ENCODE assay signal across 25 cellular contexts in genomic region chr10:132174237-132174636, GRCh38. TPM values are rescaled to one million over a fixed set of nuclear protein-coding genes. Genes with fewer than 3 reads are reported as not detected.
DNase-seq lines count a peak whose midpoint lies in the region; ATAC-seq, FAIRE-seq and TF ChIP-seq lines count a peak whose summit lies in the region.
"Had no signal": no experiment of that assay in that cellular context is flagged by ENCODE, and none has a peak within 500 bp of the region (broad histone marks: within the 10 kb centered on the region; RNA-seq: fewer than 3 reads in every experiment).

No MANE protein-coding gene starts in this region.

- TF ChIP-seq POLR2A in H1 (IDR thresholded peaks at IDR 0.05; ENCODE audit: control extremely low read depth in 1 of 2, low read depth in 2 of 2, low read length in 2 of 2): no peak

- no peak overlapping the region for H3K9ac ChIP-seq in H1 (replicated peaks in 1 of 4; ENCODE audit: extremely low read depth in 1 of 4, low read depth in 3 of 4, low read length in 3 of 4)

- no peak overlapping the region for H2BK15ac ChIP-seq in H1 (ENCODE audit: low read length)

- peak overlapping the region; percentile 12 for H3K27ac Mint-ChIP-seq in activated naive CD8-positive, alpha-beta T cell treated with anti-CD3 and anti-CD28 coated beads, Interleukin-2, amount 10 ng/mL, durations not matched to agents 7 days and 5 days
- H3K27ac Mint-ChIP-seq in activated naive CD8-positive, alpha-beta T cell treated with anti-CD3 and anti-CD28 coated beads for 36 hours: no peak overlapping the region

- H4K5ac ChIP-seq in H1 (ENCODE audit: insufficient read length, low read depth, low read length): no peak overlapping the region

- TF ChIP-seq CTCF in H1 (IDR thresholded peaks at IDR 0.05; ENCODE audit: control extremely low read depth in 1 of 3, insufficient read depth in 1 of 3, low read depth in 1 of 3, low read length in 3 of 3) (no peak), BE2C (IDR thresholded peaks at IDR 0.05; ENCODE audit: low read depth, low read length) (no peak)

- no peak for DNase-seq in activated naive CD8-positive, alpha-beta T cell treated with anti-CD3 and anti-CD28 coated beads, Interleukin-2, amount 10 ng/mL, durations not matched to agents 7 days and 5 days
- DNase-seq in activated naive CD8-positive, alpha-beta T cell treated with anti-CD3 and anti-CD28 coated beads for 36 hours: no peak
- no peak for DNase-seq in H1 (ENCODE audit: low read depth in 1 of 2, low spot score in 2 of 2)
- peak; percentile 25 for DNase-seq in posterior vena cava (ENCODE audit: low spot score)
- no peak for DNase-seq in T-helper 9 cell
- DNase-seq in activated naive CD4-positive, alpha-beta T cell treated with anti-CD3 and anti-CD28 coated beads, Interleukin-2, amount 50 U/mL, for 16 hours: no peak
- DNase-seq in BE2C: no peak
- DNase-seq: 8988T, ACHN, Calu3, DMS79 treated with DMSO at 0.1 percent for 48 hours, GOT3, Karpas-422, NCI-H1092, NCI-H1417 treated with DMSO at 0.1 percent for 48 hours, NCI-H187 treated with DMSO at 0.1 percent for 48 hours, NCI-H2171 treated with DMSO at 0.1 percent for 48 hours, NCI-H524, NCI-H748 treated with DMSO at 0.1 percent for 48 hours, SIG-M5 had no signal

- no peak overlapping the region for H3K4me3 Mint-ChIP-seq in activated naive CD8-positive, alpha-beta T cell treated with anti-CD3 and anti-CD28 coated beads, Interleukin-2, amount 10 ng/mL, durations not matched to agents 7 days and 5 days
- H3K4me3 Mint-ChIP-seq in activated naive CD8-positive, alpha-beta T cell treated with anti-CD3 and anti-CD28 coated beads for 36 hours: no peak overlapping the region

- H3K18ac ChIP-seq in H1 (ENCODE audit: extremely low read depth, low read length): no peak overlapping the region

- CTCF ChIA-PET in H1 (lab: Charles Lee; ENCODE audit: partially characterized antibody): no interaction called here

- no peaks in the 10 kb centered on the region for H3K4me1 Mint-ChIP-seq in activated naive CD8-positive, alpha-beta T cell treated with anti-CD3 and anti-CD28 coated beads, Interleukin-2, amount 10 ng/mL, durations not matched to agents 7 days and 5 days
- peaks cover 3% of the 10 kb centered on the region for H3K4me1 Mint-ChIP-seq in activated naive CD8-positive, alpha-beta T cell treated with anti-CD3 and anti-CD28 coated beads for 36 hours

- no peak for TF ChIP-seq EP300 in H1 (IDR thresholded peaks at IDR 0.05; ENCODE audit: borderline replicate concordance in 1 of 2, low read depth in 2 of 2, low read length in 2 of 2)

- no peak overlapping the region for H3K23ac ChIP-seq in H1 (ENCODE audit: insufficient read length)

- H4K8ac ChIP-seq in H1 (ENCODE audit: extremely low read depth, insufficient read depth, low read length): no peak overlapping the region

- H3K56ac ChIP-seq in H1 (replicated peaks; ENCODE audit: insufficient read length, low read depth, low read length): no peak overlapping the region

- H2AFZ ChIP-seq in H1 (ENCODE audit: low read length): no peak overlapping the region

- no peaks in the 10 kb centered on the region for H3K79me2 ChIP-seq in H1 (ENCODE audit: control insufficient read depth in 1 of 2, insufficient read depth in 2 of 2, low read length in 2 of 2)

- no peak overlapping the region for H2AK5ac ChIP-seq in H1 (ENCODE audit: low read depth, low read length)

- no peak overlapping the region for H2BK12ac ChIP-seq in H1 (ENCODE audit: low read depth, low read length)

- H4K91ac ChIP-seq in H1 (replicated peaks; ENCODE audit: insufficient read length, low read length): no peak overlapping the region

- peaks cover 0 to 5% (median 1%) of the 10 kb centered on the region in 4 experiments; a peak in 4 of 7 replicates for H3K27me3 ChIP-seq in H1 (replicated peaks in 1 of 4; ENCODE audit: control insufficient read depth in 3 of 4, extremely low read depth in 1 of 4, insufficient read depth in 3 of 4, low read length in 3 of 4)
- H3K27me3 ChIP-seq in BE2C: no peaks in the 10 kb centered on the region

- H3K4me3 ChIP-seq in H1 (ENCODE audit: extremely low read depth in 1 of 4, insufficient read depth in 2 of 4, low read depth in 3 of 4, low read length in 4 of 4) (no peak overlapping the region), BE2C (ENCODE audit: low read depth, low read length) (no peak overlapping the region)

- no peak overlapping the region for H3K4me2 ChIP-seq in H1 (ENCODE audit: insufficient read depth in 1 of 2, low read depth in 2 of 2, low read length in 2 of 2)

- H2BK20ac ChIP-seq in H1 (ENCODE audit: low read length): no peak overlapping the region

- H3K9me3 ChIP-seq in H1 (ENCODE audit: insufficient read depth in 2 of 2, low read depth in 1 of 2, low read length in 1 of 2): no peaks in the 10 kb centered on the region; a peak in 1 of 4 replicates
- no peaks in the 10 kb centered on the region for H3K9me3 ChIP-seq in BE2C

- no peak overlapping the region for H3K14ac ChIP-seq in H1 (ENCODE audit: insufficient read length)

- H3K9me3 Mint-ChIP-seq in activated naive CD8-positive, alpha-beta T cell treated with anti-CD3 and anti-CD28 coated beads, Interleukin-2, amount 10 ng/mL, durations not matched to agents 7 days and 5 days: peaks cover 6% of the 10 kb centered on the region
- peaks cover 4% of the 10 kb centered on the region for H3K9me3 Mint-ChIP-seq in activated naive CD8-positive, alpha-beta T cell treated with anti-CD3 and anti-CD28 coated beads for 36 hours

- FAIRE-seq in H1 (lab: Jason Lieb, UNC): no peak
- FAIRE-seq: GM12892, HepG2, RCC 7860 had no signal

- peaks cover 0 to 2% of the 10 kb centered on the region in 2 experiments for H4K20me1 ChIP-seq in H1 (replicated peaks in 1 of 2; ENCODE audit: control insufficient read depth in 1 of 2, insufficient read depth in 2 of 2, low read length in 2 of 2)

- no peak overlapping the region for H3K4ac ChIP-seq in H1 (replicated peaks; ENCODE audit: insufficient read length, low read depth, low read length)

- intact Hi-C loops in posterior vena cava (cut with DNase I): no loop called here

- H2BK120ac ChIP-seq in H1 (replicated peaks; ENCODE audit: low read depth, low read length): no peak overlapping the region

- WGBS in H1 (ENCODE audit: extremely low coverage in 1 of 2, insufficient coverage in 1 of 2, insufficient read length in 1 of 2, insufficient replicate concordance in 2 of 2, low coverage in 1 of 2, low lambda C conversion rate in 2 of 2, missing lambda C conversion rate in 1 of 2), 2 experiments: 81% methylated on average over 11 of the region's 11 CpGs; no CpG with 5 or more reads in 1 of the 2 experiments

- no peak overlapping the region for H2BK5ac ChIP-seq in H1 (ENCODE audit: low read depth, low read length)

- H3K23me2 ChIP-seq in H1 (ENCODE audit: low read depth, low read length): peaks cover 3% of the 10 kb centered on the region; the same call in 1 of the 2 replicates

- peaks cover 4% of the 10 kb centered on the region for H3K79me1 ChIP-seq in H1 (ENCODE audit: low read depth, low read length)

- H3K36me3 Mint-ChIP-seq in activated naive CD8-positive, alpha-beta T cell treated with anti-CD3 and anti-CD28 coated beads, Interleukin-2, amount 10 ng/mL, durations not matched to agents 7 days and 5 days: no peaks in the 10 kb centered on the region
- no peaks in the 10 kb centered on the region for H3K36me3 Mint-ChIP-seq in activated naive CD8-positive, alpha-beta T cell treated with anti-CD3 and anti-CD28 coated beads for 36 hours

- POLR2A ChIA-PET in activated naive CD8-positive, alpha-beta T cell treated with anti-CD3 and anti-CD28 coated beads, Interleukin-2, amount 10 ng/mL, durations not matched to agents 7 days and 5 days (lab: Charles Lee): no interaction called here
- POLR2A ChIA-PET in H1 (lab: Charles Lee; ENCODE audit: partially characterized antibody): no interaction called here

- no peak for ATAC-seq in activated naive CD8-positive, alpha-beta T cell treated with anti-CD3 and anti-CD28 coated beads, Interleukin-2, amount 10 ng/mL, durations not matched to agents 7 days and 5 days (ENCODE audit: low read depth)
- ATAC-seq: HCT116, HepG2 had no signal

- TF ChIP-seq RAD21 in H1 (IDR thresholded peaks at IDR 0.05 in 1 of 2, conservative IDR thresholded peaks at IDR 0.05 in 1 of 2; ENCODE audit: low read depth in 2 of 2, low read length in 2 of 2): no peak

- H3K27ac ChIP-seq in H1 (ENCODE audit: low read depth, low read length): no peak overlapping the region

- H3K27me3 Mint-ChIP-seq in activated naive CD8-positive, alpha-beta T cell treated with anti-CD3 and anti-CD28 coated beads, Interleukin-2, amount 10 ng/mL, durations not matched to agents 7 days and 5 days: peaks cover 15% of the 10 kb centered on the region
- H3K27me3 Mint-ChIP-seq in activated naive CD8-positive, alpha-beta T cell treated with anti-CD3 and anti-CD28 coated beads for 36 hours: peaks cover 50% of the 10 kb centered on the region

- H3K4me1 ChIP-seq in H1 (replicated peaks in 1 of 4; ENCODE audit: control insufficient read depth in 3 of 4, insufficient read depth in 4 of 4, low read length in 3 of 4) (peaks cover 0 to 9% (median 7%) of the 10 kb centered on the region in 4 experiments; a peak in 6 of 7 replicates), BE2C (no peaks in the 10 kb centered on the region)

- H3K36me3 ChIP-seq in H1 (ENCODE audit: control insufficient read depth in 2 of 4, insufficient read depth in 4 of 4, low read length in 3 of 4) (no peaks in the 10 kb centered on the region), BE2C (no peaks in the 10 kb centered on the region)

TF ChIP-seq in H1, 55 proteins besides CTCF, POLR2A, EP300 and RAD21 (continues in another document):
- no peak for TF ChIP-seq RNF2 (IDR thresholded peaks at IDR 0.05; ENCODE audit: borderline replicate concordance, low read depth, low read length, missing control alignments, poor library complexity, severe bottlenecking)
- no peak for TF ChIP-seq NRF1 (IDR thresholded peaks at IDR 0.05; ENCODE audit: low read depth, low read length)
- TF ChIP-seq SUZ12 (IDR thresholded peaks at IDR 0.05; ENCODE audit: low read length): no peak
- TF ChIP-seq JUN (IDR thresholded peaks at IDR 0.05; ENCODE audit: low read depth, low read length): no peak

RNA-seq across cellular contexts. Expression of gene DPYSL4, which starts 12.5 kb away (rescaled TPM):
- 1 to 10 TPM; 5.2 to 8.5 TPM for total RNA-seq in activated naive CD8-positive, alpha-beta T cell treated with anti-CD3 and anti-CD28 coated beads, Interleukin-2, amount 10 ng/mL, durations not matched to agents 7 days and 5 days
- 10 to 100 TPM; 19.9 to 22.2 TPM for total RNA-seq in activated naive CD8-positive, alpha-beta T cell treated with anti-CD3 and anti-CD28 coated beads for 36 hours
- total RNA-seq in H1 (2021; fragmentation: NEBNext Ultra II Directional; extraction: Animal tissue kit (Norgen Biotek cat#: 25700)): 15.2 and 16.4 TPM in 2 replicates
- polyA plus RNA-seq in H1 (2011; rRNA removed): 12.9 and 21.6 TPM in 2 replicates
- polyA plus RNA-seq in H1 (2011; cell fraction: cytosol; rRNA removed): 12.2 TPM
- polyA plus RNA-seq in H1 (2011; cell fraction: nucleus; rRNA removed): 51.0 TPM
- polyA plus RNA-seq in H1 (2012, experiment 1 of 2): 17.8 to 24.2 TPM (median 20.8 TPM) in 4 replicates
- 13.3 TPM for polyA plus RNA-seq in H1 (2012, experiment 2 of 2)
- 15.1 TPM for polyA plus RNA-seq in H1 (2013, experiment 1 of 2)
- 13.3 TPM for polyA plus RNA-seq in H1 (2013, experiment 2 of 2)
- 7.1 and 10.2 TPM in 2 replicates for polyA minus RNA-seq in H1 (2011; rRNA and poly(A)+ RNA removed)
- polyA minus RNA-seq in H1 (2011; cell fraction: cytosol; rRNA and poly(A)+ RNA removed): 7.7 TPM
- polyA minus RNA-seq in H1 (2011; cell fraction: nucleus; rRNA and poly(A)+ RNA removed): 9.5 TPM
- 1 to 10 TPM; 1.4 to 2.1 TPM for total RNA-seq in posterior vena cava
- polyA plus RNA-seq in BE2C (2012; ENCODE audit: insufficient read depth, insufficient read length, low read depth): 15.0 TPM
- total RNA-seq: Calu3, HT1080 had no signal
